ENCODE assay signal across 15 cellular contexts in genomic region chr7:1053816-1054370, GRCh38. TPM values are rescaled to one million over a fixed set of nuclear protein-coding genes. Genes with fewer than 3 reads are reported as not detected.
DNase-seq lines count a peak whose midpoint lies in the region; ATAC-seq, FAIRE-seq and TF ChIP-seq lines count a peak whose summit lies in the region.
"Had no signal": no experiment of that assay in that cellular context is flagged by ENCODE, and none has a peak within 500 bp of the region (broad histone marks: within the 10 kb centered on the region; RNA-seq: fewer than 3 reads in every experiment).

No MANE protein-coding gene starts in this region.

- H3K36me3 ChIP-seq in CD4-positive, CD25-positive, alpha-beta regulatory T cell (ENCODE audit: control insufficient read depth, insufficient read depth, low read length): no peaks in the 10 kb centered on the region
- H3K36me3 ChIP-seq in kidney (ENCODE audit: control insufficient read depth in 1 of 2, insufficient read depth in 2 of 2, low read length in 2 of 2) (no peaks in the 10 kb centered on the region), skeletal muscle tissue (ENCODE audit: control insufficient read depth in 3 of 3, insufficient read depth in 3 of 3, low read length in 3 of 3) (peaks cover 0 to 4% (median 0%) of the 10 kb centered on the region in 3 donors)

- H3K27me3 Mint-ChIP-seq in CD4-positive, CD25-positive, alpha-beta regulatory T cell: no peaks in the 10 kb centered on the region
- no peaks in the 10 kb centered on the region for H3K27me3 Mint-ChIP-seq in T-helper 17 cell
- no peaks in the 10 kb centered on the region for H3K27me3 Mint-ChIP-seq in activated T-cell treated with anti-CD3 and anti-CD28 coated beads, Interleukin-2, amount 50 U/mL, for 4 hours (ENCODE audit: low read depth)

- no peak for DNase-seq in CD4-positive, CD25-positive, alpha-beta regulatory T cell
- DNase-seq in T-helper 17 cell (no peak), kidney (peak; percentile 65), NCI-H146 treated with DMSO at 0.1 percent for 48 hours (lab: John Stamatoyannopoulos, UW; ENCODE audit: unreplicated experiment) (no peak), nucleus accumbens (lab: John Stamatoyannopoulos, UW) (no peak)
- no peak for DNase-seq in activated T-cell treated with anti-CD3 and anti-CD28 coated beads, Interleukin-2, amount 50 U/mL, for 4 hours
- DNase-seq: activated CD4-positive, alpha-beta T cell treated with anti-CD3 and anti-CD28 coated beads, Interleukin-2, amount 50 U/mL, for 48 hours; immature natural killer cell; NCI-H1417 treated with DMSO at 0.1 percent for 48 hours; NCI-H510A; stimulated activated naive CD4-positive, alpha-beta T cell had no signal

- H3K9ac ChIP-seq in kidney (ENCODE audit: low read length in 2 of 2) (peak overlapping the region in 1 of 2 donors; percentile 44), skeletal muscle tissue (ENCODE audit: low read depth in 1 of 3, low read length in 3 of 3) (no peak overlapping the region)

- H3K4me3 ChIP-seq in CD4-positive, CD25-positive, alpha-beta regulatory T cell (ENCODE audit: low read depth, low read length): no peak overlapping the region
- H3K4me3 ChIP-seq in kidney (ENCODE audit: low read length in 2 of 2) (no peak overlapping the region), skeletal muscle tissue (ENCODE audit: low read length in 3 of 3) (no peak overlapping the region)

- H3K9me3 Mint-ChIP-seq in CD4-positive, CD25-positive, alpha-beta regulatory T cell: no peaks in the 10 kb centered on the region
- no peaks in the 10 kb centered on the region for H3K9me3 Mint-ChIP-seq in activated T-cell treated with anti-CD3 and anti-CD28 coated beads, Interleukin-2, amount 50 U/mL, for 4 hours
- H3K9me3 Mint-ChIP-seq: immature natural killer cell, mesothelial cell of epicardium had no signal

- no peak for TF ChIP-seq CTCF in kidney (IDR thresholded peaks at IDR 0.05; ENCODE audit: borderline replicate concordance, extremely low read depth, insufficient read depth)

- intact Hi-C loops in kidney (cut with DNase I): no loop called here

- peaks cover 0 to 41% (median 18%) of the 10 kb centered on the region in 4 donors for H3K4me1 Mint-ChIP-seq in CD4-positive, CD25-positive, alpha-beta regulatory T cell
- H3K4me1 Mint-ChIP-seq in T-helper 17 cell: peaks cover 30% of the 10 kb centered on the region
- H3K4me1 Mint-ChIP-seq in activated T-cell treated with anti-CD3 and anti-CD28 coated beads, Interleukin-2, amount 50 U/mL, for 4 hours (ENCODE audit: low read depth): peaks cover 27% of the 10 kb centered on the region
- H3K4me1 Mint-ChIP-seq: mesothelial cell of epicardium had no signal

- H3K36me3 Mint-ChIP-seq in CD4-positive, CD25-positive, alpha-beta regulatory T cell: no peaks in the 10 kb centered on the region
- no peaks in the 10 kb centered on the region for H3K36me3 Mint-ChIP-seq in T-helper 17 cell (ENCODE audit: low read depth)
- H3K36me3 Mint-ChIP-seq in activated T-cell treated with anti-CD3 and anti-CD28 coated beads, Interleukin-2, amount 50 U/mL, for 4 hours (ENCODE audit: insufficient read depth): peaks cover 4% of the 10 kb centered on the region

- no peak for FAIRE-seq in kidney (lab: Jason Lieb, UNC)
- FAIRE-seq: TTC549 had no signal

- no peak for ATAC-seq in CD4-positive, CD25-positive, alpha-beta regulatory T cell (ENCODE audit: low read depth in 2 of 2)
- ATAC-seq in T-helper 17 cell (no peak), HG02610 (IDR thresholded peaks at IDR 0.05; ENCODE audit: unreplicated experiment) (no peak)
- ATAC-seq in activated T-cell treated with anti-CD3 and anti-CD28 coated beads, Interleukin-2, amount 50 U/mL, for 4 hours: no peak

- peak overlapping the region in 2 of 3 donors; percentile 69 to 85 for H3K27ac Mint-ChIP-seq in CD4-positive, CD25-positive, alpha-beta regulatory T cell
- peak overlapping the region; percentile 71 for H3K27ac Mint-ChIP-seq in T-helper 17 cell
- H3K27ac Mint-ChIP-seq: immature natural killer cell, mesothelial cell of epicardium had no signal

- H3K27me3 ChIP-seq in CD4-positive, CD25-positive, alpha-beta regulatory T cell (ENCODE audit: control insufficient read depth, insufficient read depth, low read length): no peaks in the 10 kb centered on the region
- no peaks in the 10 kb centered on the region for H3K27me3 ChIP-seq in skeletal muscle tissue (ENCODE audit: control insufficient read depth in 3 of 3, insufficient read depth in 3 of 3, low read length in 3 of 3)

- H3K27ac ChIP-seq in CD4-positive, CD25-positive, alpha-beta regulatory T cell (ENCODE audit: insufficient read depth, low read length, poor library complexity, severe bottlenecking): no peak overlapping the region
- H3K27ac ChIP-seq in kidney (ENCODE audit: low read depth in 2 of 2, low read length in 2 of 2) (peak overlapping the region; percentile 51 to 76), skeletal muscle tissue (ENCODE audit: low read depth, low read length) (peak overlapping the region; percentile 61)

- H3K4me1 ChIP-seq in CD4-positive, CD25-positive, alpha-beta regulatory T cell (ENCODE audit: control insufficient read depth, insufficient read depth, low read length, poor library complexity, severe bottlenecking): peaks cover 36% of the 10 kb centered on the region
- H3K4me1 ChIP-seq in kidney (ENCODE audit: control insufficient read depth in 1 of 2, insufficient read depth in 1 of 2, low read depth in 1 of 2, low read length in 2 of 2) (peaks cover 4 to 35% of the 10 kb centered on the region in 2 donors), skeletal muscle tissue (ENCODE audit: control insufficient read depth in 3 of 3, insufficient read depth in 3 of 3, low read length in 3 of 3) (peaks cover 49 to 80% (median 80%) of the 10 kb centered on the region in 3 donors)

- H3K4me3 Mint-ChIP-seq in CD4-positive, CD25-positive, alpha-beta regulatory T cell: peak overlapping the region in 3 of 4 donors; percentile 7 to 94 (median 92)
- peak overlapping the region; percentile 12 for H3K4me3 Mint-ChIP-seq in T-helper 17 cell
- H3K4me3 Mint-ChIP-seq in activated T-cell treated with anti-CD3 and anti-CD28 coated beads, Interleukin-2, amount 50 U/mL, for 4 hours: no peak overlapping the region
- H3K4me3 Mint-ChIP-seq: immature natural killer cell, mesothelial cell of epicardium had no signal

- H3K9me3 ChIP-seq in CD4-positive, CD25-positive, alpha-beta regulatory T cell (ENCODE audit: control insufficient read depth in 2 of 2, low read length in 2 of 2): no peaks in the 10 kb centered on the region
- no peaks in the 10 kb centered on the region for H3K9me3 ChIP-seq in T-helper 17 cell (ENCODE audit: control insufficient read depth, low read length, poor library complexity, severe bottlenecking)
- no peaks in the 10 kb centered on the region for H3K9me3 ChIP-seq in kidney (ENCODE audit: control insufficient read depth in 1 of 2, low read length in 2 of 2)
- H3K9me3 ChIP-seq in skeletal muscle tissue (ENCODE audit: control insufficient read depth in 3 of 3, low read length in 3 of 3): no peaks in the 10 kb centered on the region

RNA-seq across cellular contexts. Expression of gene GPR146, which starts 9.5 kb away (rescaled TPM):
- 21.5 TPM for total RNA-seq in CD4-positive, CD25-positive, alpha-beta regulatory T cell
- polyA plus RNA-seq in CD4-positive, CD25-positive, alpha-beta regulatory T cell: 10 to 100 TPM; 14.1 to 26.4 (median 19.4) TPM
- total RNA-seq in T-helper 17 cell: 10 to 100 TPM; 17.9 to 22.2 TPM
- total RNA-seq in kidney: 10.3 TPM
- polyA plus RNA-seq in kidney (ENCODE audit: insufficient read depth, low read depth, low replicate concordance): 7.6 TPM
- total RNA-seq in skeletal muscle tissue: 5.2 TPM
- under 1 TPM in 2 of 3 donors, not detected in 1; 0.21 to 0.52 TPM for total RNA-seq in activated T-cell treated with anti-CD3 and anti-CD28 coated beads, Interleukin-2, amount 50 U/mL, for 4 hours

RNA-seq across cellular contexts. Expression of gene GPER1, which starts 34.0 kb away (rescaled TPM):
- total RNA-seq in CD4-positive, CD25-positive, alpha-beta regulatory T cell: not detected
- under 1 TPM in 1 of 4 donors, not detected in 3; 0.10 TPM for polyA plus RNA-seq in CD4-positive, CD25-positive, alpha-beta regulatory T cell
- total RNA-seq in T-helper 17 cell (under 1 TPM in 1 of 2 donors, not detected in 1; 0.25 TPM), kidney (5.2 TPM), skeletal muscle tissue (5.2 TPM)
- 4.8 TPM for polyA plus RNA-seq in kidney (ENCODE audit: insufficient read depth, low read depth, low replicate concordance)
- total RNA-seq in activated T-cell treated with anti-CD3 and anti-CD28 coated beads, Interleukin-2, amount 50 U/mL, for 4 hours: under 1 TPM; 0.08 to 0.11 (median 0.08) TPM
